ENCODE assay signal across 9 cellular contexts in the genomic region with DNA sequence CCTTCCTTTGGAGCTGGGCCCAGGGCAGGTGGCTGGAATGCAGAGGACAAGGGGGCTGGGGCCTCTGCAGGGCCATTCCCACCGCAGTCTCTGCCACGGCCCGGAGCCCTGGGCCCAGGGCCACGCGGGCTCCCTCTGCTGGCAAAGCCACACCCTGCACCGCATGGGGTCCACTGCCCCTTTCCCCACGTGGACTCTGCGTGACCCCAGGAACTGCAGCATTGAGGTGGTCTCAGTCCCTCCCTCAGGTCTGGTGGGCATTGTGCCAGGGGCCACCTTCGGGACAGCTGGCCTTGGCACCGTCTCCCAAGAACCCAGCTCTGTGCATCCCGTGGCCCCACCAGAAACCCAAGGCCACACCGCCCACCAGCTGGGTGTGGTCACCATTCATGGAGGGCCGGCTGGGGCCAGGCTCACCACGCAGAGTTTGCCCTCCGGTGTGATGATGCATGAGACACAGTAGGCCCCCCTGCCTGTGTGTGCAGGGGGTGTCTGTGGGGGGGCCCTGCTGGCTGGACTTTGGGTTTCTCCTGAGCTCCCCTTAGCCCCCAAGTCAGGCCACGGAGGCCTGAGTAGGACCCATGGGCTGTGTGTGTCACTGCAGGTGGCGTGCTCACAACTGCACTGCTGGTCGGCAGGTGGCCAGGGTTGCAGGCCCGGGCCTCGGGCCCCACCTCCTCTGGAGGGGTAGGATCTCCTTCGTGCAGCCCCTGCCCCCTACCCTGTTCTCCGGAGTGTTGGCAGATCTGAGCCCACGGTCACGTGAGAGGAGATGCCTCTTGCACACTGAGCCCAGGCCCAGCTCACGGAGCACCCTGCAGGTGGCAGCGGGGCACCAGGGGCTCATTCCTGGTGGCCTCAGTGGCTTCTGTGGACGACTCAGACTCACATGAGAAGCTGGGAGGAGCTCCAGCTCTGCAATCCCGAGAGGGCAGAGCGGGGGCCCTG. TPM values are rescaled to one million over a fixed set of nuclear protein-coding genes. Genes with fewer than 3 reads are reported as not detected.
DNase-seq lines count a peak whose midpoint lies in the region; ATAC-seq and TF ChIP-seq lines count a peak whose summit lies in the region.
"Had no signal": no experiment of that assay in that cellular context is flagged by ENCODE, and none has a peak within 500 bp of the region (broad histone marks: within the 10 kb centered on the region; RNA-seq: fewer than 3 reads in every experiment).

No MANE protein-coding gene starts in this region.

- no peaks in the 10 kb centered on the region for H3K9me3 ChIP-seq in sigmoid colon

- no peaks in the 10 kb centered on the region for H3K36me3 Mint-ChIP-seq in activated T-helper 1 cell treated with anti-CD3 and anti-CD28 coated beads, Interleukin-12 subunit alpha, Interleukin-12 subunit beta, Interleukin-2, Interleukin-4 antibody, amounts not matched to agents 30 ng/mL and 10 ng/mL and 1 ng/mL, durations not matched to agents 14 hours and 24 hours and 36 hours (ENCODE audit: low read depth)
- H3K36me3 Mint-ChIP-seq: activated naive CD8-positive, alpha-beta T cell had no signal

- H3K36me3 ChIP-seq in sigmoid colon = peaks cover 0 to 10% (median 0%) of the 10 kb centered on the region in 4 donors

- H3K4me3 ChIP-seq in GM12875 (ENCODE audit: low read depth, low read length) = no peak overlapping the region
- H3K4me3 ChIP-seq in sigmoid colon = no peak overlapping the region

- H3K27me3 ChIP-seq in sigmoid colon = no peaks in the 10 kb centered on the region

- no peak for TF ChIP-seq POLR2A in sigmoid colon (IDR thresholded peaks at IDR 0.05)

- intact Hi-C loops in activated T-helper 1 cell treated with anti-CD3 and anti-CD28 coated beads, Interleukin-12 subunit alpha, Interleukin-12 subunit beta, Interleukin-2, Interleukin-4 antibody, amounts not matched to agents 30 ng/mL and 10 ng/mL and 1 ng/mL, durations not matched to agents 14 hours and 24 hours and 36 hours (cut with micrococcal nuclease) = loop anchor here (2.0 kb wide), 2 partner anchors 34 to 42 kb away; a partner anchor contains a TSS
- intact Hi-C loops in sigmoid colon (cut with DNase I) = loop anchor here (1.0 to 2.0 kb wide), 2 partner anchors 20 to 42 kb away; a partner anchor contains a TSS

- no peak overlapping the region for H3K27ac Mint-ChIP-seq in activated T-helper 1 cell treated with anti-CD3 and anti-CD28 coated beads, Interleukin-12 subunit alpha, Interleukin-12 subunit beta, Interleukin-2, Interleukin-4 antibody, amounts not matched to agents 30 ng/mL and 10 ng/mL and 1 ng/mL, durations not matched to agents 14 hours and 24 hours and 36 hours
- H3K27ac Mint-ChIP-seq: activated naive CD8-positive, alpha-beta T cell had no signal

- no peak for TF ChIP-seq EP300 in sigmoid colon (IDR thresholded peaks at IDR 0.05)

- H3K4me1 ChIP-seq in sigmoid colon = peaks cover 0 to 50% (median 45%) of the 10 kb centered on the region in 4 donors

- 18 to 40% methylated on average over 29 of the region's 29 CpGs for WGBS in sigmoid colon, 2 donors

- H3K9me3 Mint-ChIP-seq in activated T-helper 1 cell treated with anti-CD3 and anti-CD28 coated beads, Interleukin-12 subunit alpha, Interleukin-12 subunit beta, Interleukin-2, Interleukin-4 antibody, amounts not matched to agents 30 ng/mL and 10 ng/mL and 1 ng/mL, durations not matched to agents 14 hours and 24 hours and 36 hours = no peaks in the 10 kb centered on the region

- peaks cover 2% of the 10 kb centered on the region for H3K27me3 Mint-ChIP-seq in activated T-helper 1 cell treated with anti-CD3 and anti-CD28 coated beads, Interleukin-12 subunit alpha, Interleukin-12 subunit beta, Interleukin-2, Interleukin-4 antibody, amounts not matched to agents 30 ng/mL and 10 ng/mL and 1 ng/mL, durations not matched to agents 14 hours and 24 hours and 36 hours (ENCODE audit: insufficient read depth)
- H3K27me3 Mint-ChIP-seq: activated naive CD8-positive, alpha-beta T cell had no signal

- TF ChIP-seq CTCF in GM12875 (IDR thresholded peaks at IDR 0.05; ENCODE audit: borderline replicate concordance, insufficient read depth, low read depth, low read length) (peak; percentile 98), sigmoid colon (IDR thresholded peaks at IDR 0.05) (peak; percentile 88 to 98 (median 96))

- peak; percentile 20 for DNase-seq in NOMO-1 treated with DMSO at 0.1 percent for 48 hours (lab: John Stamatoyannopoulos, UW; ENCODE audit: unreplicated experiment)
- DNase-seq in activated T-helper 1 cell treated with anti-CD3 and anti-CD28 coated beads, Interleukin-12 subunit alpha, Interleukin-12 subunit beta, Interleukin-2, Interleukin-4 antibody, amounts not matched to agents 30 ng/mL and 10 ng/mL and 1 ng/mL, durations not matched to agents 14 hours and 24 hours and 36 hours (ENCODE audit: low spot score) = peak; percentile 30
- peak; percentile 54 for DNase-seq in glomerular visceral epithelial cell (ENCODE audit: extremely low spot score)
- no peak for DNase-seq in sigmoid colon
- no peak for DNase-seq in ureter (ENCODE audit: low spot score)
- DNase-seq in LoVo (ENCODE audit: low spot score) = no peak

- no peak for ATAC-seq in HG02763 (IDR thresholded peaks at IDR 0.05; ENCODE audit: unreplicated experiment)

- peak overlapping the region; percentile 34 to 68 (median 49) for H3K27ac ChIP-seq in sigmoid colon

- no peak overlapping the region for H3K4me3 Mint-ChIP-seq in activated T-helper 1 cell treated with anti-CD3 and anti-CD28 coated beads, Interleukin-12 subunit alpha, Interleukin-12 subunit beta, Interleukin-2, Interleukin-4 antibody, amounts not matched to agents 30 ng/mL and 10 ng/mL and 1 ng/mL, durations not matched to agents 14 hours and 24 hours and 36 hours
- H3K4me3 Mint-ChIP-seq: activated naive CD8-positive, alpha-beta T cell had no signal

- H3K4me1 Mint-ChIP-seq in activated T-helper 1 cell treated with anti-CD3 and anti-CD28 coated beads, Interleukin-12 subunit alpha, Interleukin-12 subunit beta, Interleukin-2, Interleukin-4 antibody, amounts not matched to agents 30 ng/mL and 10 ng/mL and 1 ng/mL, durations not matched to agents 14 hours and 24 hours and 36 hours (ENCODE audit: low read depth) = no peaks in the 10 kb centered on the region

RNA-seq across cellular contexts. Expression of a gene that starts 5.7 kb away (rescaled TPM):
- total RNA-seq in activated T-helper 1 cell treated with anti-CD3 and anti-CD28 coated beads, Interleukin-12 subunit alpha, Interleukin-12 subunit beta, Interleukin-2, Interleukin-4 antibody, amounts not matched to agents 30 ng/mL and 10 ng/mL and 1 ng/mL, durations not matched to agents 14 hours and 24 hours and 36 hours = 5.5 and 5.8 TPM in 2 replicates
- total RNA-seq in sigmoid colon = 100 to 1,000 TPM in 1 of 4 donors, 10 to 100 TPM in 3; 47.1 to 107 (median 71.1) TPM
- 10 to 100 TPM in 1 of 3 donors, 1 to 10 TPM in 2; 2.4 to 44.2 (median 3.7) TPM for polyA plus RNA-seq in sigmoid colon
- 83.3 TPM for total RNA-seq in ureter

RNA-seq across cellular contexts. Expression of a gene that starts 8.3 kb away (rescaled TPM):
- total RNA-seq in activated T-helper 1 cell treated with anti-CD3 and anti-CD28 coated beads, Interleukin-12 subunit alpha, Interleukin-12 subunit beta, Interleukin-2, Interleukin-4 antibody, amounts not matched to agents 30 ng/mL and 10 ng/mL and 1 ng/mL, durations not matched to agents 14 hours and 24 hours and 36 hours = 0.57 and 1.0 TPM in 2 replicates
- total RNA-seq in sigmoid colon = under 1 TPM; 0.16 to 0.55 (median 0.45) TPM
- 1 to 10 TPM in 1 of 3 donors, under 1 TPM in 1, not detected in 1; under 0.01 to 1.5 TPM for polyA plus RNA-seq in sigmoid colon
- total RNA-seq in ureter = 8.0 TPM

RNA-seq across cellular contexts. Expression of a gene that starts 20.1 kb away (rescaled TPM):
- total RNA-seq in activated T-helper 1 cell treated with anti-CD3 and anti-CD28 coated beads, Interleukin-12 subunit alpha, Interleukin-12 subunit beta, Interleukin-2, Interleukin-4 antibody, amounts not matched to agents 30 ng/mL and 10 ng/mL and 1 ng/mL, durations not matched to agents 14 hours and 24 hours and 36 hours = 0.10 TPM in 1 of 2 replicates, not detected in the other
- total RNA-seq in sigmoid colon = 10 to 100 TPM; 10.0 to 23.0 (median 15.8) TPM
- polyA plus RNA-seq in sigmoid colon = 1 to 10 TPM in 2 of 3 donors, under 1 TPM in 1; 0.69 to 5.4 (median 3.8) TPM
- 40.9 TPM for total RNA-seq in ureter

RNA-seq across cellular contexts. Expression of a gene that starts 30.4 kb away (rescaled TPM):
- 106 and 113 TPM in 2 replicates for total RNA-seq in activated T-helper 1 cell treated with anti-CD3 and anti-CD28 coated beads, Interleukin-12 subunit alpha, Interleukin-12 subunit beta, Interleukin-2, Interleukin-4 antibody, amounts not matched to agents 30 ng/mL and 10 ng/mL and 1 ng/mL, durations not matched to agents 14 hours and 24 hours and 36 hours
- total RNA-seq in sigmoid colon (10 to 100 TPM; 11.1 to 47.1 (median 13.1) TPM), ureter (42.6 TPM)
- 10 to 100 TPM in 1 of 3 donors, 1 to 10 TPM in 2; 4.8 to 49.4 (median 5.3) TPM for polyA plus RNA-seq in sigmoid colon

RNA-seq across cellular contexts. Expression of a gene that starts 34.1 kb away (rescaled TPM):
- total RNA-seq in activated T-helper 1 cell treated with anti-CD3 and anti-CD28 coated beads, Interleukin-12 subunit alpha, Interleukin-12 subunit beta, Interleukin-2, Interleukin-4 antibody, amounts not matched to agents 30 ng/mL and 10 ng/mL and 1 ng/mL, durations not matched to agents 14 hours and 24 hours and 36 hours = 184 and 205 TPM in 2 replicates
- total RNA-seq in sigmoid colon (100 to 1,000 TPM; 133 to 235 (median 206) TPM), ureter (145 TPM)
- polyA plus RNA-seq in sigmoid colon = 100 to 1,000 TPM; 155 to 216 (median 171) TPM

Comparison
In these comparisons a context has a peak if more than half of its experiments do, and no peak if none do; other contexts are left out.
1. DNase-seq: peak in NOMO-1 treated with DMSO at 0.1 percent for 48 hours (single experiment), activated T-helper 1 cell treated with anti-CD3 and anti-CD28 coated beads, Interleukin-12 subunit alpha, Interleukin-12 subunit beta, Interleukin-2, Interleukin-4 antibody, amounts not matched to agents 30 ng/mL and 10 ng/mL and 1 ng/mL, durations not matched to agents 14 hours and 24 hours and 36 hours (single experiment) and glomerular visceral epithelial cell (single experiment); none in sigmoid colon (single experiment), ureter (single experiment) and LoVo (single experiment).
2. RNA of a gene that starts 20.1 kb away (total RNA-seq): 40.9 TPM in ureter (single experiment) and 10.0 to 23.0 TPM in sigmoid colon; 0.10 TPM in activated T-helper 1 cell treated with anti-CD3 and anti-CD28 coated beads, Interleukin-12 subunit alpha, Interleukin-12 subunit beta, Interleukin-2, Interleukin-4 antibody, amounts not matched to agents 30 ng/mL and 10 ng/mL and 1 ng/mL, durations not matched to agents 14 hours and 24 hours and 36 hours; every median in the first group is over 10 times any median in the second.